ENCODE assay signal across 8 cellular contexts in genomic region chr22:25449781-25450317, GRCh38.
DNase-seq lines count a peak whose midpoint lies in the region; ATAC-seq and TF ChIP-seq lines count a peak whose summit lies in the region.

No MANE protein-coding gene starts in this region.

- TF ChIP-seq CTCF in cardiac muscle cell (IDR thresholded peaks at IDR 0.05; ENCODE audit: low read depth, low read length) (no peak), SU-DHL-6 (IDR thresholded peaks at IDR 0.05; ENCODE audit: insufficient read depth, low read length, poor library complexity, severe bottlenecking) (no peak), fibroblast of villous mesenchyme (IDR thresholded peaks at IDR 0.05; ENCODE audit: insufficient read depth, low read depth, low read length) (no peak), thoracic aorta (IDR thresholded peaks at IDR 0.05) (no peak), left ventricle myocardium inferior (IDR thresholded peaks at IDR 0.05; ENCODE audit: borderline replicate concordance) (no peak)

- peaks cover 4% of the 10 kb centered on the region; the same call in 1 of the 2 replicates for H4K20me1 ChIP-seq in SU-DHL-6 (ENCODE audit: low read depth, low read length)

- H3F3A ChIP-seq in SU-DHL-6 (ENCODE audit: insufficient read depth), result peaks cover 3% of the 10 kb centered on the region; the same call in 1 of the 2 replicates

- H3K27ac ChIP-seq in cardiac muscle cell (no peak overlapping the region), SU-DHL-6 (ENCODE audit: low read depth, low read length) (no peak overlapping the region), thoracic aorta (no peak overlapping the region), left ventricle myocardium inferior (replicated peaks) (no peak overlapping the region)

- no peak overlapping the region for H2AFZ ChIP-seq in SU-DHL-6 (ENCODE audit: low read depth, low read length, severe bottlenecking)

- peaks cover 16% of the 10 kb centered on the region for H3K4me1 ChIP-seq in cardiac muscle cell (ENCODE audit: low read depth)
- H3K4me1 ChIP-seq in thoracic aorta (ENCODE audit: control insufficient read depth in 1 of 2, low read depth in 2 of 2), result peaks cover 21 to 41% of the 10 kb centered on the region in 2 donors
- peaks cover 44% of the 10 kb centered on the region for H3K4me1 ChIP-seq in left ventricle myocardium inferior

- H3K36me3 ChIP-seq in cardiac muscle cell (peaks cover 6% of the 10 kb centered on the region), SU-DHL-6 (ENCODE audit: low read length) (no peaks in the 10 kb centered on the region), thoracic aorta (peaks cover 5% of the 10 kb centered on the region), left ventricle myocardium inferior (peaks cover 17% of the 10 kb centered on the region)

- H3K4me2 ChIP-seq in SU-DHL-6 (ENCODE audit: low read depth, low read length, poor library complexity, severe bottlenecking), result peak overlapping the region; percentile 86

- H3K27me3 ChIP-seq in cardiac muscle cell (no peaks in the 10 kb centered on the region), SU-DHL-6 (ENCODE audit: low read length) (no peaks in the 10 kb centered on the region), thoracic aorta (replicated peaks; ENCODE audit: insufficient read depth) (no peaks in the 10 kb centered on the region), left ventricle myocardium inferior (ENCODE audit: low read depth) (no peaks in the 10 kb centered on the region)

- H3K9ac ChIP-seq in SU-DHL-6 (ENCODE audit: low read length), result peak overlapping the region; percentile 92

- ATAC-seq in Right ventricle myocardium superior (ENCODE audit: poor library complexity), result no peak
- no peak for ATAC-seq in thoracic aorta (ENCODE audit: insufficient number of reproducible peaks, low FRiP score, low read depth)
- no peak for ATAC-seq in GM21576 (IDR thresholded peaks at IDR 0.05; ENCODE audit: unreplicated experiment)

- DNase-seq in cardiac muscle cell (ENCODE audit: low read depth in 1 of 2, low spot score in 1 of 2), result no peak
- DNase-seq in Right ventricle myocardium superior, result no peak
- no peak for DNase-seq in fibroblast of villous mesenchyme (ENCODE audit: low read depth)
- DNase-seq in thoracic aorta (ENCODE audit: low spot score), result no peak
- DNase-seq in HUDEP-2 (lab: John Stamatoyannopoulos, UW; ENCODE audit: unreplicated experiment in 76 of 76), result no peak
- no peak for DNase-seq in left ventricle myocardium inferior

- H3K9me2 ChIP-seq in SU-DHL-6 (replicated peaks; ENCODE audit: insufficient read depth, low read length), result no peaks in the 10 kb centered on the region

- intact Hi-C loops in Right ventricle myocardium superior (cut with DNase I), result no loop called here
- intact Hi-C loops in left ventricle myocardium inferior (cut with micrococcal nuclease), result no loop called here

- peak overlapping the region; percentile 88 for H3K4me3 ChIP-seq in cardiac muscle cell
- no peak overlapping the region for H3K4me3 ChIP-seq in SU-DHL-6 (ENCODE audit: insufficient read depth, low read length, poor library complexity, severe bottlenecking)
- peak overlapping the region; percentile 98 for H3K4me3 ChIP-seq in fibroblast of villous mesenchyme (ENCODE audit: low read depth, low read length)
- peak overlapping the region; percentile 95 for H3K4me3 ChIP-seq in thoracic aorta
- H3K4me3 ChIP-seq in left ventricle myocardium inferior, result no peak overlapping the region

- H3K79me2 ChIP-seq in SU-DHL-6 (ENCODE audit: insufficient read depth, low read length), result peaks cover 78% of the 10 kb centered on the region

- H3K9me3 ChIP-seq in cardiac muscle cell (ENCODE audit: low read depth), result no peaks in the 10 kb centered on the region
- H3K9me3 ChIP-seq in SU-DHL-6 (ENCODE audit: insufficient read depth, low read length), result no peaks in the 10 kb centered on the region
- H3K9me3 ChIP-seq in thoracic aorta, result no peaks in the 10 kb centered on the region
- no peaks in the 10 kb centered on the region for H3K9me3 ChIP-seq in left ventricle myocardium inferior (replicated peaks)

Comparison
In these comparisons a context has a peak if more than half of its experiments do, and no peak if none do; other contexts are left out.
1. H3K4me3 ChIP-seq: peak in cardiac muscle cell (single experiment), fibroblast of villous mesenchyme (single experiment) and thoracic aorta (single experiment); none in SU-DHL-6 (single experiment) and left ventricle myocardium inferior (single experiment).